ENCODE assay signal across 16 cellular contexts in genomic region chr4:169664615-169665014, GRCh38. TPM values are rescaled to one million over a fixed set of nuclear protein-coding genes. Genes with fewer than 3 reads are reported as not detected.
DNase-seq lines count a peak whose midpoint lies in the region; ATAC-seq and TF ChIP-seq lines count a peak whose summit lies in the region.
"Had no signal": no experiment of that assay in that cellular context is flagged by ENCODE, and none has a peak within 500 bp of the region (broad histone marks: within the 10 kb centered on the region; RNA-seq: fewer than 3 reads in every experiment).

No MANE protein-coding gene starts in this region.

- no peak overlapping the region for H2AFZ ChIP-seq in SK-N-SH (ENCODE audit: low read depth)

- H3K4me1 ChIP-seq in SK-N-SH (ENCODE audit: control insufficient read depth in 1 of 2, insufficient read depth in 2 of 2, low read depth in 1 of 2, low read length in 1 of 2): peaks cover 26 to 28% of the 10 kb centered on the region in 2 experiments; a peak in 3 of 4 replicates
- peaks cover 28% of the 10 kb centered on the region for H3K4me1 ChIP-seq in endocrine pancreas (ENCODE audit: control insufficient read depth, insufficient read depth, low read length)

- no peak for TF ChIP-seq RAD21 in SK-N-SH (IDR thresholded peaks at IDR 0.05; ENCODE audit: low read length)

- H3K4me3 ChIP-seq in SK-N-SH (ENCODE audit: low read depth in 2 of 2, low read length in 1 of 2) (peak overlapping the region in 1 of 2 experiments; percentile 21; a peak in 2 of 4 replicates), endocrine pancreas (ENCODE audit: control insufficient read depth, insufficient read depth, low read length) (peak overlapping the region; percentile 47)
- H3K4me3 ChIP-seq: skin epidermis had no signal

- no peaks in the 10 kb centered on the region; the same call in 1 of the 2 replicates for H4K20me1 ChIP-seq in SK-N-SH (ENCODE audit: insufficient read depth)

- 9% methylated on average over 4 of the region's 4 CpGs for WGBS in SK-N-SH (ENCODE audit: low lambda C conversion rate)

- H3K9me3 ChIP-seq in SK-N-SH (no peaks in the 10 kb centered on the region; the same call in 1 of the 2 replicates), endocrine pancreas (ENCODE audit: control insufficient read depth, low read length) (no peaks in the 10 kb centered on the region)

- POLR2A ChIA-PET in SK-N-SH (lab: Yijun Ruan, JAX): no interaction called here

- peaks cover 67% of the 10 kb centered on the region for H3K79me2 ChIP-seq in SK-N-SH (ENCODE audit: insufficient read depth)

- H3K4me2 ChIP-seq in SK-N-SH: peak overlapping the region; percentile 64; the same call in 1 of the 2 replicates

- peak overlapping the region; percentile 77 to 89 for H3K27ac ChIP-seq in SK-N-SH (ENCODE audit: low read depth in 2 of 2, low read length in 1 of 2)

- CTCF ChIA-PET in SK-N-SH (lab: Yijun Ruan, JAX): interaction anchor here (0.8 to 5.1 kb wide), 3 partner anchors 46 to 383 kb away, joined by 3 to 19 read pairs (median 3); partner anchors contain the start of gene NEK1

- H3K9ac ChIP-seq in SK-N-SH (peak overlapping the region; percentile 48; the same call in 1 of the 2 replicates), endocrine pancreas (ENCODE audit: control insufficient read depth, insufficient read depth, low read length) (no peak overlapping the region)

- peak; percentile 82 to 97; a peak in 3 of 4 replicates for TF ChIP-seq EP300 in SK-N-SH (IDR thresholded peaks at IDR 0.05; ENCODE audit: borderline replicate concordance in 1 of 2, low read depth in 1 of 2, low read length in 1 of 2)

- ATAC-seq in GM21717 (IDR thresholded peaks at IDR 0.05; ENCODE audit: unreplicated experiment) (no peak), HG03521 (IDR thresholded peaks at IDR 0.05; ENCODE audit: unreplicated experiment) (no peak)
- ATAC-seq: activated CD8-positive, alpha-beta memory T cell treated with anti-CD3 and anti-CD28 coated beads, Interleukin-2, amount 10 ng/mL, durations not matched to agents 7 days and 5 days; effector memory CD8-positive, alpha-beta T cell; stimulated activated memory B cell treated with anti-CD40 and anti-IgM and Interleukin-4, amounts not matched to agents 10 μg/mL and 1 μg/mL and 100 μg/mL, for 72 hours had no signal

- no peaks in the 10 kb centered on the region for H3K9me2 ChIP-seq in SK-N-SH

- TF ChIP-seq CTCF in SK-N-SH (IDR thresholded peaks at IDR 0.05): no peak

- H3K27me3 ChIP-seq in SK-N-SH (ENCODE audit: insufficient read depth) (no peaks in the 10 kb centered on the region), endocrine pancreas (ENCODE audit: control insufficient read depth, insufficient read depth, low read length) (no peaks in the 10 kb centered on the region)

- DNase-seq in HT-29 (ENCODE audit: low spot score) (peak; percentile 11), SK-N-SH (peak; percentile 21), pulmonary artery endothelial cell (ENCODE audit: low read depth, low spot score) (peak; percentile 29), MV-4-11 (lab: John Stamatoyannopoulos, UW) (no peak)
- DNase-seq in effector CD4-positive, alpha-beta T cell: no peak
- DNase-seq: activated B cell treated with CpG ODN at 0.5 μM for 24 hours; activated CD8-positive, alpha-beta memory T cell treated with anti-CD3 and anti-CD28 coated beads, Interleukin-2, amount 10 ng/mL, durations not matched to agents 7 days and 5 days; activated gamma-delta T cell treated with Interleukin-2 at 50 U/mL for 16 hours; effector memory CD8-positive, alpha-beta T cell; MM.1S; trophoblast cell had no signal

- peaks cover 40% of the 10 kb centered on the region for H3F3A ChIP-seq in SK-N-SH (replicated peaks; ENCODE audit: insufficient read depth)

- H3K36me3 ChIP-seq in SK-N-SH (replicated peaks in 1 of 2; ENCODE audit: control insufficient read depth in 1 of 2, insufficient read depth in 2 of 2, low read length in 1 of 2) (peaks cover 0 to 11% of the 10 kb centered on the region in 2 experiments), endocrine pancreas (ENCODE audit: control insufficient read depth, insufficient read depth, low read length) (no peaks in the 10 kb centered on the region)

TF ChIP-seq in SK-N-SH, 30 proteins besides CTCF, POLR2A, EP300 and RAD21 (continues in another document):
- TF ChIP-seq TEAD4 (IDR thresholded peaks at IDR 0.05; ENCODE audit: borderline replicate concordance, insufficient read depth): peak; percentile 56; the same call in 1 of the 2 replicates
- TF ChIP-seq MEF2A (IDR thresholded peaks at IDR 0.05; ENCODE audit: borderline replicate concordance, low read depth): peak; percentile 96
- TF ChIP-seq MXI1 (IDR thresholded peaks at IDR 0.05; ENCODE audit: low read depth, low read length): peak; percentile 28; the same call in 1 of the 2 replicates
- no peak for TF ChIP-seq GABPA (IDR thresholded peaks at IDR 0.05; ENCODE audit: low read depth)
- 0 out of 2 replicates have a peak, but pooled peaks have one; percentile 43 for TF ChIP-seq FOXM1 (IDR thresholded peaks at IDR 0.05; ENCODE audit: low read depth)
- peak; percentile 94 for TF ChIP-seq RCOR1 (IDR thresholded peaks at IDR 0.05; ENCODE audit: low read length)
- TF ChIP-seq JUND (IDR thresholded peaks at IDR 0.05): peak; percentile 81
- TF ChIP-seq FOSL2 (IDR thresholded peaks at IDR 0.05; ENCODE audit: borderline replicate concordance, low read depth): peak; percentile 22; the same call in 1 of the 2 replicates
- no peak for TF ChIP-seq REST (IDR thresholded peaks at IDR 0.05; ENCODE audit: low read depth, low read length)
- TF ChIP-seq YY1 (IDR thresholded peaks at IDR 0.05; ENCODE audit: low read depth): no peak
- TF ChIP-seq USF1 (IDR thresholded peaks at IDR 0.05; ENCODE audit: borderline replicate concordance, low read depth): no peak
- peak; percentile 13; the same call in 1 of the 2 replicates for TF ChIP-seq RXRA (IDR thresholded peaks at IDR 0.05; ENCODE audit: borderline replicate concordance, low read depth)
- peak; percentile 20; the same call in 1 of the 2 replicates for TF ChIP-seq RFX5 (IDR thresholded peaks at IDR 0.05; ENCODE audit: low read length)
- peak; percentile 69 for TF ChIP-seq CHD2 (IDR thresholded peaks at IDR 0.05; ENCODE audit: low read length, partially characterized antibody)
- 0 out of 2 replicates have a peak, but pooled peaks have one; percentile 46 for TF ChIP-seq FOXJ3 (CRISPR knock-in tag; IDR thresholded peaks at IDR 0.05)
- no peak for TF ChIP-seq EZH2phosphoT487 (IDR thresholded peaks at IDR 0.05; ENCODE audit: borderline replicate concordance, low read depth)
- TF ChIP-seq USF2 (IDR thresholded peaks at IDR 0.05; ENCODE audit: borderline replicate concordance, low read depth, low read length): no peak
- no peak for TF ChIP-seq ELF1 (IDR thresholded peaks at IDR 0.05)
- no peak for TF ChIP-seq SIN3A (IDR thresholded peaks at IDR 0.05; ENCODE audit: borderline replicate concordance, low read depth, low read length)

RNA-seq across cellular contexts. Expression of gene CLCN3, which starts 44.2 kb away (rescaled TPM):
- total RNA-seq in HT-29 (2014; rRNA removed; shearing (Covaris generic)): 15.5 and 17.5 TPM in 2 replicates
- 11.8 and 17.9 TPM in 2 replicates for polyA plus RNA-seq in SK-N-SH (2012; rRNA removed)
- polyA plus RNA-seq in SK-N-SH (2012; cell fraction: cytosol; rRNA removed): 21.8 and 22.7 TPM in 2 replicates
- 4.3 and 11.1 TPM in 2 replicates for polyA plus RNA-seq in SK-N-SH (2012; cell fraction: nucleus; rRNA removed)
- total RNA-seq in pulmonary artery endothelial cell: 43.5 and 53.0 TPM in 2 replicates

RNA-seq across cellular contexts. Expression of gene NEK1, which starts 52.2 kb away (rescaled TPM):
- 0.55 and 1.4 TPM in 2 replicates for total RNA-seq in HT-29 (2014; rRNA removed; shearing (Covaris generic))
- 2.0 and 2.7 TPM in 2 replicates for polyA plus RNA-seq in SK-N-SH (2012; rRNA removed)
- polyA plus RNA-seq in SK-N-SH (2012; cell fraction: cytosol; rRNA removed): 3.4 and 4.3 TPM in 2 replicates
- polyA plus RNA-seq in SK-N-SH (2012; cell fraction: nucleus; rRNA removed): 2.6 and 3.7 TPM in 2 replicates
- 5.2 and 6.8 TPM in 2 replicates for total RNA-seq in pulmonary artery endothelial cell

Comparison
In these comparisons a context has a peak if more than half of its experiments do, and no peak if none do; other contexts are left out.
1. DNase-seq: peak in HT-29 (single experiment), SK-N-SH (single experiment) and pulmonary artery endothelial cell (single experiment); none in MV-4-11 (single experiment) and effector CD4-positive, alpha-beta T cell (single experiment).